ENCODE assay signal across 13 cellular contexts in genomic region chr12:43352001-43352400, GRCh38.
DNase-seq lines count a peak whose midpoint lies in the region; ATAC-seq and TF ChIP-seq lines count a peak whose summit lies in the region.
"Had no signal": no experiment of that assay in that cellular context is flagged by ENCODE, and none has a peak within 500 bp of the region (broad histone marks: within the 10 kb centered on the region; RNA-seq: fewer than 3 reads in every experiment).

No MANE protein-coding gene starts in this region.

- DNase-seq in DMS 273 (lab: John Stamatoyannopoulos, UW; ENCODE audit: unreplicated experiment) (peak; percentile 10), DMS 273 treated with DMSO at 0.1 percent for 48 hours (lab: John Stamatoyannopoulos, UW) (no peak), H4 (ENCODE audit: low spot score) (peak; percentile 12), SK-MEL-5 (ENCODE audit: low read depth, low spot score) (peak; percentile 60), HEK293T (ENCODE audit: extremely low spot score) (no peak)
- no peak for DNase-seq in stimulated activated naive CD8-positive, alpha-beta T cell treated with anti-CD3 and anti-CD28 coated beads, Interleukin-15, Interleukin-2, amounts not matched to agents 100 U/mL and 50 U/mL, for 24 hours
- DNase-seq: AML-193; Caco-2; CD4-positive, alpha-beta T cell; DMS79 had no signal

- CTCF ChIA-PET in HEK293T (lab: Yijun Ruan, JAX) = no interaction called here

- POLR2A ChIA-PET in HEK293T (lab: Yijun Ruan, JAX) = no interaction called here

- in situ Hi-C loops in SK-MEL-5 (cut with HindIII; ENCODE audit: low pct_unique_long_range_greater_than_20kb, low sequenced_read_pairs) = no loop called here

- ATAC-seq in stimulated activated naive CD8-positive, alpha-beta T cell treated with anti-CD3 and anti-CD28 coated beads, Interleukin-15, Interleukin-2, amounts not matched to agents 100 U/mL and 50 U/mL, for 24 hours = no peak
- ATAC-seq in GM21447 (IDR thresholded peaks at IDR 0.05; ENCODE audit: unreplicated experiment) = no peak
- ATAC-seq: A549, GM12878 had no signal

TF ChIP-seq in HEK293T, 16 proteins besides CTCF, POLR2A, EP300 and RAD21:
- TF ChIP-seq HDGF (IDR thresholded peaks at IDR 0.05; ENCODE audit: borderline replicate concordance) (no peak), TARDBP (IDR thresholded peaks at IDR 0.05) (no peak), FOXA1 (IDR thresholded peaks at IDR 0.05) (no peak), BHLHE40 (IDR thresholded peaks at IDR 0.05; ENCODE audit: borderline replicate concordance) (no peak), ZNF384 (IDR thresholded peaks at IDR 0.05) (no peak), SUZ12 (IDR thresholded peaks at IDR 0.05) (no peak), ARNT (IDR thresholded peaks at IDR 0.05) (no peak), PKNOX1 (IDR thresholded peaks at IDR 0.05) (no peak), FOXM1 (IDR thresholded peaks at IDR 0.05; ENCODE audit: borderline replicate concordance) (no peak)

Comparison
In these comparisons a context has a peak if more than half of its experiments do, and no peak if none do; other contexts are left out.
1. DNase-seq: peak in DMS 273 (single experiment), H4 (single experiment) and SK-MEL-5 (single experiment); none in DMS 273 treated with DMSO at 0.1 percent for 48 hours (single experiment), stimulated activated naive CD8-positive, alpha-beta T cell treated with anti-CD3 and anti-CD28 coated beads, Interleukin-15, Interleukin-2, amounts not matched to agents 100 U/mL and 50 U/mL, for 24 hours (single experiment) and HEK293T (single experiment).